In the genomic region with DNA sequence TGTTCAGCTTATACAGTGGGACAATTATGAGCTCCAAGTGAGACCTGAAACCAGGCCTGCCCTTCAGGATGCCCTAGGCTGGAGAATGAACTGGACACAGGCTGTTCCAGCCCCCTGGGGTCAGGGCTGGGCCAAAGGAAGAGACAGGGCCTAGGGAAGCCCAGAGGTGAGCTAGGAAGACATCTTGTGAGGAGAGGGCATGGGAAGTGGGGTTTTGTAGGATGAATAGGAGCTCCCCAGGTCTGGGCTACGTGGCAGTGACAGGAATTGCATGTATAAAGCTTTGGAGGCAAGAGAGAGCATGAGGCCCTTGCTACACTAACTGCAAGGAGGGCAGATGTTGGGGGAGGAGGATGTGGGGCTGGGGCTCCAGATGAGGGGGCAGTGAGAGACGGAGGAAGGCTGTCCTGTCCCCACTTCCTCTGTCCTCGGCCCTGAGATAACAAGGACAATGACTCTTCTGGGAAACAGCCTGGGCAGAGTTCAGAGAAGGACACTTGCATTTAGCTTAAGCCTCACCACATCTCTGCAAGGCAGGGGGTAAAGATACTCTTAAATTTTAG, we compare ENCODE assay signal across 8 cellular contexts. TPM values are rescaled to one million over a fixed set of nuclear protein-coding genes. Genes with fewer than 3 reads are reported as not detected.
DNase-seq lines count a peak whose midpoint lies in the region; ATAC-seq, FAIRE-seq and TF ChIP-seq lines count a peak whose summit lies in the region.
"Had no signal": no experiment of that assay in that cellular context is flagged by ENCODE, and none has a peak within 500 bp of the region (broad histone marks: within the 10 kb centered on the region; RNA-seq: fewer than 3 reads in every experiment).

No MANE protein-coding gene starts in this region.

- H3K27me3 Mint-ChIP-seq in astrocyte (ENCODE audit: low read depth, unreplicated experiment), result peaks cover 6% of the 10 kb centered on the region

- H3K4me3 ChIP-seq in IMR-90 (ENCODE audit: insufficient read depth, low read depth, low read length) (0 out of 2 replicates have a peak overlapping the region, but pooled peaks have one; percentile 56), astrocyte (ENCODE audit: insufficient read depth, low read depth, low read length) (peak overlapping the region; percentile 64), rectal smooth muscle tissue (ENCODE audit: low read length) (peak overlapping the region; percentile 68)

- H2BK120ac ChIP-seq in IMR-90 (ENCODE audit: low read depth, low read length), result no peak overlapping the region

- H3K79me1 ChIP-seq in IMR-90 (ENCODE audit: low read depth in 1 of 2, low read length in 2 of 2), result peaks cover 7 to 17% of the 10 kb centered on the region in 2 experiments

- H3K27ac ChIP-seq in IMR-90 (ENCODE audit: insufficient read depth, low read length), result no peak overlapping the region
- no peak overlapping the region for H3K27ac ChIP-seq in astrocyte (ENCODE audit: low read depth, low read length)
- H3K27ac ChIP-seq in rectal smooth muscle tissue (ENCODE audit: low read depth, low read length), result no peak overlapping the region

- H2BK20ac ChIP-seq in IMR-90 (ENCODE audit: low read depth, low read length), result no peak overlapping the region

- no peak overlapping the region for H2BK5ac ChIP-seq in IMR-90 (ENCODE audit: low read depth, low read length, poor library complexity, severe bottlenecking)

- no peak overlapping the region for H3K14ac ChIP-seq in IMR-90 (replicated peaks; ENCODE audit: low read depth, low read length)

- no peak overlapping the region for H3K18ac ChIP-seq in IMR-90 (ENCODE audit: low read depth, low read length)

- H3K4me2 ChIP-seq in IMR-90 (ENCODE audit: low read depth, low read length), result no peak overlapping the region
- peak overlapping the region; percentile 84 for H3K4me2 ChIP-seq in astrocyte (ENCODE audit: low read length)

- no peaks in the 10 kb centered on the region for H3K79me2 ChIP-seq in astrocyte (ENCODE audit: insufficient read depth, low read length)

- no peak overlapping the region for H4K5ac ChIP-seq in IMR-90 (ENCODE audit: low read depth, low read length)

- no peak for TF ChIP-seq RAD21 in IMR-90 (IDR thresholded peaks at IDR 0.05; ENCODE audit: low read length)

- peaks cover 7% of the 10 kb centered on the region for H3K4me1 Mint-ChIP-seq in astrocyte (ENCODE audit: low read depth, unreplicated experiment)

- H2AK9ac ChIP-seq in IMR-90 (replicated peaks; ENCODE audit: low read depth, low read length, poor library complexity), result no peak overlapping the region

- intact Hi-C loops in IMR-90 (cut with micrococcal nuclease), result no loop called here

- H3K36me3 Mint-ChIP-seq in astrocyte (ENCODE audit: low read depth, unreplicated experiment), result peaks cover 4% of the 10 kb centered on the region

- no peak overlapping the region for H3K56ac ChIP-seq in IMR-90 (ENCODE audit: extremely low read depth, insufficient read depth, low read length)

- peaks cover 11% of the 10 kb centered on the region for H3K4me1 ChIP-seq in IMR-90 (ENCODE audit: control insufficient read depth, insufficient read depth, low read length)
- peaks cover 28% of the 10 kb centered on the region for H3K4me1 ChIP-seq in astrocyte (ENCODE audit: insufficient read depth, low read length)
- H3K4me1 ChIP-seq in rectal smooth muscle tissue (ENCODE audit: control insufficient read depth, insufficient read depth, low read length), result peaks cover under 1% of the 10 kb centered on the region

- POLR2A ChIA-PET in IMR-90 (lab: Charles Lee; ENCODE audit: unreplicated experiment), result no interaction called here

- H3K9me1 ChIP-seq in IMR-90 (ENCODE audit: insufficient read depth, low read length), result 0 out of 2 replicates have a peak, but pooled peaks cover 6% of the 10 kb centered on the region

- in situ Hi-C loops in IMR-90 (cut with MboI; ENCODE audit: low sequenced_read_pairs), result loop anchor here (25.0 kb wide), 1 partner anchor 296 kb away; no protein-coding TSS in a partner anchor
- in situ Hi-C loops in GM13977 (cut with MboI; ENCODE audit: low pct_unique_long_range_greater_than_20kb, low sequenced_read_pairs, unreplicated experiment), result no loop called here

- H3K9me3 ChIP-seq in IMR-90 (ENCODE audit: control insufficient read depth, insufficient read depth, low read length) (no peaks in the 10 kb centered on the region), astrocyte (ENCODE audit: insufficient read depth, low read depth, low read length) (no peaks in the 10 kb centered on the region)

- H3K9ac ChIP-seq in IMR-90 (ENCODE audit: low read depth, low read length), result no peak overlapping the region
- H3K9ac ChIP-seq in astrocyte (ENCODE audit: low read length), result peak overlapping the region; percentile 58
- no peak overlapping the region for H3K9ac ChIP-seq in rectal smooth muscle tissue (ENCODE audit: low read length)

- no peak overlapping the region for H3K4me3 Mint-ChIP-seq in astrocyte (ENCODE audit: unreplicated experiment)

- TF ChIP-seq CTCF in IMR-90 (conservative IDR thresholded peaks at IDR 0.05; ENCODE audit: low read depth, low read length) (no peak), astrocyte (IDR thresholded peaks at IDR 0.05; ENCODE audit: insufficient read depth, low read depth, low read length) (no peak), GM13977 (IDR thresholded peaks at IDR 0.05; ENCODE audit: extremely low read depth, insufficient read depth, missing control alignments) (no peak)

- FAIRE-seq in astrocyte (lab: Jason Lieb, UNC), result no peak
- FAIRE-seq: GM12892 had no signal

- H4K8ac ChIP-seq in IMR-90 (ENCODE audit: low read depth in 2 of 2, low read length in 2 of 2), result peak overlapping the region in 1 of 2 experiments; percentile 94; a peak in 1 of 4 replicates

- BruUV-seq in IMR-90 (replicated peaks; lab: Mats Ljungman, UMichigan), result no TSS peak

- TF ChIP-seq POLR2A in IMR-90 (IDR thresholded peaks at IDR 0.05; ENCODE audit: low read depth, low read length), result no peak

- H4K20me1 ChIP-seq in IMR-90 (ENCODE audit: insufficient read depth, low read length) (no peaks in the 10 kb centered on the region), astrocyte (ENCODE audit: insufficient read depth, low read length) (peaks cover 14% of the 10 kb centered on the region)

- no peak overlapping the region; the same call in 1 of the 2 replicates for H4K91ac ChIP-seq in IMR-90 (ENCODE audit: insufficient read depth, low read depth, low read length)

- H2BK15ac ChIP-seq in IMR-90 (ENCODE audit: low read depth, low read length), result no peak overlapping the region

- H3K4ac ChIP-seq in IMR-90 (ENCODE audit: low read depth, low read length), result peak overlapping the region; percentile 33

- no peak overlapping the region for H3K27ac Mint-ChIP-seq in astrocyte (ENCODE audit: unreplicated experiment)

- H3K27me3 ChIP-seq in IMR-90 (ENCODE audit: control insufficient read depth, insufficient read depth, low read length), result no peaks in the 10 kb centered on the region
- H3K27me3 ChIP-seq in astrocyte (ENCODE audit: insufficient read depth, low read length), result no peaks in the 10 kb centered on the region
- H3K27me3 ChIP-seq in rectal smooth muscle tissue (ENCODE audit: control insufficient read depth, insufficient read depth, low read length), result no peaks in the 10 kb centered on the region

- H3K9me3 Mint-ChIP-seq in astrocyte (ENCODE audit: unreplicated experiment), result no peaks in the 10 kb centered on the region

- H3K36me3 ChIP-seq in IMR-90 (ENCODE audit: control insufficient read depth, insufficient read depth, low read length) (peaks cover 25% of the 10 kb centered on the region), astrocyte (ENCODE audit: insufficient read depth, low read length) (no peaks in the 10 kb centered on the region), rectal smooth muscle tissue (ENCODE audit: control insufficient read depth, insufficient read depth, low read length) (peaks cover 9% of the 10 kb centered on the region)

- no peak overlapping the region for H3K23ac ChIP-seq in IMR-90 (ENCODE audit: low read depth, low read length)

- CTCF ChIA-PET in IMR-90 (lab: Yijun Ruan, JAX), result no interaction called here

- no peak for ATAC-seq in IMR-90 (ENCODE audit: low read depth)
- no peak for ATAC-seq in activated CD4-positive, CD25-positive, alpha-beta regulatory T cell treated with anti-CD3 and anti-CD28 coated beads, Interleukin-2, amount 50 U/mL, for 24 hours

- DNase-seq in IMR-90 (no peak), astrocyte (ENCODE audit: low read depth) (no peak), GM13977 (ENCODE audit: low spot score) (no peak)
- DNase-seq in stimulated activated CD4-positive, alpha-beta T cell treated with anti-CD3 and anti-CD28 coated beads, Interleukin-12 subunit alpha, Interleukin-12 subunit beta, amount 100 ng/mL, for 4 hours, result no peak
- DNase-seq: NK-92 treated with Interleukin-12 subunit alpha and Interleukin-12 subunit beta, amount 100 ng/mL, for 24 hours had no signal

- H2AFZ ChIP-seq in IMR-90 (replicated peaks; ENCODE audit: low read length, poor library complexity) (no peak overlapping the region), astrocyte (ENCODE audit: low read depth, low read length) (no peak overlapping the region)

- peak overlapping the region; percentile 96; the same call in 1 of the 2 replicates for H2AK5ac ChIP-seq in IMR-90 (ENCODE audit: low read depth, low read length)

- dilution Hi-C loops in IMR-90 (cut with HindIII; ENCODE audit: low sequenced_read_pairs, unreplicated experiment), result no loop called here

- WGBS in IMR-90 (ENCODE audit: extremely low coverage in 2 of 2, insufficient read length in 1 of 2), 2 experiments, result no CpG with 5 or more reads among the region's 3 CpGs

RNA-seq across cellular contexts. Expression of a gene that starts 1.5 kb away (rescaled TPM):
- total RNA-seq in IMR-90 (2012; rRNA removed), result 0.28 and 0.36 TPM in 2 replicates
- polyA plus RNA-seq in IMR-90 (2012; rRNA removed), result 2.3 and 3.6 TPM in 2 replicates
- 2.4 and 4.4 TPM in 2 replicates for polyA plus RNA-seq in IMR-90 (2012; cell fraction: cytosol; rRNA removed)
- polyA plus RNA-seq in IMR-90 (2012; cell fraction: nucleus; rRNA removed; ENCODE audit: low replicate concordance), result 1.2 and 4.5 TPM in 2 replicates
- total RNA-seq in astrocyte, result 0.31 and 0.39 TPM in 2 replicates

RNA-seq across cellular contexts. Expression of a gene that starts 18.4 kb away (rescaled TPM):
- total RNA-seq in IMR-90 (2012; rRNA removed), result 10.8 and 12.8 TPM in 2 replicates
- polyA plus RNA-seq in IMR-90 (2012; rRNA removed), result 19.5 and 25.1 TPM in 2 replicates
- polyA plus RNA-seq in IMR-90 (2012; cell fraction: cytosol; rRNA removed), result 16.4 and 29.5 TPM in 2 replicates
- polyA plus RNA-seq in IMR-90 (2012; cell fraction: nucleus; rRNA removed; ENCODE audit: low replicate concordance), result 48.6 and 103 TPM in 2 replicates
- 22.0 and 26.7 TPM in 2 replicates for total RNA-seq in astrocyte

RNA-seq across cellular contexts. Expression of a gene that starts 22.9 kb away (rescaled TPM):
- total RNA-seq in IMR-90 (2012; rRNA removed), result under 0.01 TPM in 2 replicates
- polyA plus RNA-seq in IMR-90 (2012; rRNA removed), result 0.36 and 0.42 TPM in 2 replicates
- 0.15 and 0.29 TPM in 2 replicates for polyA plus RNA-seq in IMR-90 (2012; cell fraction: cytosol; rRNA removed)
- 2.3 and 2.5 TPM in 2 replicates for polyA plus RNA-seq in IMR-90 (2012; cell fraction: nucleus; rRNA removed; ENCODE audit: low replicate concordance)
- 0.09 and 0.10 TPM in 2 replicates for total RNA-seq in astrocyte

RNA-seq across cellular contexts. Expression of a gene that starts 35.4 kb away (rescaled TPM):
- total RNA-seq in IMR-90 (2012; rRNA removed) (57.5 and 59.4 TPM in 2 replicates), astrocyte (55.9 and 63.8 TPM in 2 replicates)
- 63.8 and 76.9 TPM in 2 replicates for polyA plus RNA-seq in IMR-90 (2012; rRNA removed)
- 51.1 and 68.0 TPM in 2 replicates for polyA plus RNA-seq in IMR-90 (2012; cell fraction: cytosol; rRNA removed)
- 196 and 342 TPM in 2 replicates for polyA plus RNA-seq in IMR-90 (2012; cell fraction: nucleus; rRNA removed; ENCODE audit: low replicate concordance)

RNA-seq across cellular contexts. Expression of a gene that starts 50.8 kb away (rescaled TPM):
- total RNA-seq in IMR-90 (2012; rRNA removed) (20.4 and 25.0 TPM in 2 replicates), astrocyte (181 and 201 TPM in 2 replicates)
- 77.2 and 85.1 TPM in 2 replicates for polyA plus RNA-seq in IMR-90 (2012; rRNA removed)
- polyA plus RNA-seq in IMR-90 (2012; cell fraction: cytosol; rRNA removed), result 78.7 and 92.2 TPM in 2 replicates
- 159 and 406 TPM in 2 replicates for polyA plus RNA-seq in IMR-90 (2012; cell fraction: nucleus; rRNA removed; ENCODE audit: low replicate concordance)
